28 cellular contexts compared by ENCODE assay signal in genomic region chr5:55350754-55351153, GRCh38.
"Had no signal": no experiment of that assay in that cellular context is flagged by ENCODE, and none has a peak within 500 bp of the region (broad histone marks: within the 10 kb centered on the region; RNA-seq: fewer than 3 reads in every experiment).

No MANE protein-coding gene starts in this region.

- H3K9me3 ChIP-seq: ascending aorta, breast epithelium, esophagus squamous epithelium, gastroesophageal sphincter had no signal

- H3K27me3 ChIP-seq: ascending aorta, breast epithelium, cardiac muscle cell, esophagus squamous epithelium, gastroesophageal sphincter had no signal

- H3K36me3 ChIP-seq: breast epithelium had no signal

- H3K4me1 ChIP-seq: ascending aorta, breast epithelium, esophagus squamous epithelium, gastroesophageal sphincter had no signal

- H3K27ac ChIP-seq: ascending aorta, breast epithelium, cardiac muscle cell, epithelial cell of prostate, esophagus squamous epithelium, gastroesophageal sphincter had no signal

- H3K4me3 ChIP-seq: ascending aorta, breast epithelium, cardiac muscle cell, esophagus squamous epithelium, gastroesophageal sphincter had no signal

- DNase-seq: activated CD4-positive, alpha-beta memory T cell treated with anti-CD3 and anti-CD28 coated beads, Interleukin-2, amount 10 ng/mL, durations not matched to agents 7 days and 5 days; activated CD4-positive, alpha-beta T cell treated with anti-CD3 and anti-CD28 coated beads for 4 hours; activated CD4-positive, alpha-beta T cell treated with anti-CD3 and anti-CD28 coated beads, Interleukin-2, amount 10 ng/mL, durations not matched to agents 7 days and 5 days; activated CD4-positive, alpha-beta T cell treated with anti-CD3 and anti-CD28 coated beads, Interleukin-2, amount 50 U/mL, for 4 hours; activated CD4-positive, CD25-positive, alpha-beta regulatory T cell; activated CD4-positive, CD25-positive, alpha-beta regulatory T cell treated with anti-CD3 and anti-CD28 coated beads, Interleukin-2, amount 50 U/mL, for 72 hours; activated CD8-positive, alpha-beta memory T cell treated with anti-CD3 and anti-CD28 coated beads, Interleukin-2, amount 50 U/mL, for 48 hours; activated gamma-delta T cell; activated naive CD4-positive, alpha-beta T cell; activated naive CD4-positive, alpha-beta T cell treated with anti-CD3 and anti-CD28 coated beads, Interleukin-2, amount 10 ng/mL, durations not matched to agents 7 days and 5 days; activated naive CD8-positive, alpha-beta T cell treated with anti-CD3 and anti-CD28 coated beads, Interleukin-2, amount 10 ng/mL, durations not matched to agents 7 days and 5 days; activated T-cell treated with anti-CD3 and anti-CD28 coated beads for 4 hours; activated T-cell treated with anti-CD3 and anti-CD28 coated beads, Interleukin-2, amount 50 U/mL, for 24 hours; activated T-cell treated with anti-CD3 and anti-CD28 coated beads, Interleukin-2, amount 50 U/mL, for 72 hours; central memory CD4-positive, alpha-beta T cell; cortex of kidney; dermis blood vessel endothelial cell; effector CD4-positive, alpha-beta T cell; effector memory CD8-positive, alpha-beta T cell; esophagus squamous epithelium; foreskin melanocyte; T-helper 2 cell had no signal

- ATAC-seq: activated naive CD4-positive, alpha-beta T cell treated with anti-CD3 and anti-CD28 coated beads, Interleukin-2, amount 50 U/mL, for 72 hours; activated T-cell treated with anti-CD3 and anti-CD28 coated beads, Interleukin-2, amount 50 U/mL, for 72 hours; effector memory CD8-positive, alpha-beta T cell; gastroesophageal sphincter had no signal
